Comparison of ENCODE assay signal across 3 cellular contexts in the genomic region with DNA sequence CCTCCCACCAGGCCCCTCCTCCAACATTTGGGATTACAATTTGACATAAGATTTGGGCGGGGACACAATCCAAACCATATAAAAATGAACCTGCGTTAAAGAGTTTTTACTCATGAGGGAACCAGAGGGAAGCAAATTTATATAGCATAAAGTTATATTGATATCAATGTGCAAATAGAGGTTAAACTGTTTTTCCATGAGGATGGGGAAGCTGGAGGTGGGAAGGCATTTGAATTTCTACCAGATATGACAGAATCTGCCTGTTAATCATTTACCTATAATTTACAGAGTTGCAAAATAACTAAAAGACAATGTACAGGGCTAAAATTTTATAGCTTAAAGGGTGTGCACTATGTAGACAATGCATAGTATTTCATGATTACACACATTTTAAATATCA.
"Had no signal": no experiment of that assay in that cellular context is flagged by ENCODE, and none has a peak within 500 bp of the region (broad histone marks: within the 10 kb centered on the region; RNA-seq: fewer than 3 reads in every experiment).

No MANE protein-coding gene starts in this region.

- DNase-seq: GDM1, GF-D8 had no signal

- H3K4me3 ChIP-seq: GM12878 had no signal

- ATAC-seq: GM12878 had no signal
